ENCODE assay signal across 8 cellular contexts in genomic region chr6:44256291-44257006, GRCh38. TPM values are rescaled to one million over a fixed set of nuclear protein-coding genes. Genes with fewer than 3 reads are reported as not detected.
DNase-seq lines count a peak whose midpoint lies in the region; ATAC-seq, FAIRE-seq and TF ChIP-seq lines count a peak whose summit lies in the region.

No MANE protein-coding gene starts in this region.

- DNase-seq in CD8-positive, alpha-beta T cell, result peak in 4 of 7 experiments; percentile 30 to 58 (median 35)
- no peak for DNase-seq in activated naive CD8-positive, alpha-beta T cell treated with anti-CD3 and anti-CD28 coated beads, Interleukin-2, amount 50 U/mL, for 24 hours
- DNase-seq in keratinocyte (ENCODE audit: low read depth, low spot score) (no peak), urothelium cell line (ENCODE audit: low spot score) (no peak), Kasumi-1 (lab: John Stamatoyannopoulos, UW) (no peak)

- H3K36me3 Mint-ChIP-seq in CD8-positive, alpha-beta T cell, result peaks cover 76% of the 10 kb centered on the region
- peaks cover 62% of the 10 kb centered on the region for H3K36me3 Mint-ChIP-seq in activated naive CD8-positive, alpha-beta T cell treated with anti-CD3 and anti-CD28 coated beads, Interleukin-2, amount 50 U/mL, for 24 hours (ENCODE audit: low read depth)
- H3K36me3 Mint-ChIP-seq in stimulated activated naive CD8-positive, alpha-beta T cell treated with anti-CD3 and anti-CD28 coated beads, Interleukin-15, Interleukin-2, amounts not matched to agents 100 ng/mL and 50 ng/mL, for 24 hours (ENCODE audit: low read depth), result peaks cover 81% of the 10 kb centered on the region

- H3K4me2 ChIP-seq in keratinocyte (ENCODE audit: control insufficient read depth, extremely low read depth, insufficient read depth, low read depth, low read length), result peak overlapping the region; percentile 98

- peak overlapping the region; percentile 3 for H2AFZ ChIP-seq in keratinocyte (ENCODE audit: control insufficient read depth, low read length)

- POLR2A ChIA-PET in CD8-positive, alpha-beta T cell (lab: Charles Lee), result interaction anchor here (1.1 to 4.6 kb wide), 5 partner anchors 8 to 56 kb away, joined by 4 to 114 read pairs (median 5); partner anchors contain the start of genes AARS2, HSP90AB1 and SLC29A1

- no peak for TF ChIP-seq CTCF in CD8-positive, alpha-beta T cell (IDR thresholded peaks at IDR 0.05)
- TF ChIP-seq CTCF in keratinocyte (optimal IDR thresholded peaks at IDR 0.05 in 1 of 3, IDR thresholded peaks at IDR 0.05 in 1 of 3, conservative IDR thresholded peaks at IDR 0.05 in 1 of 3; ENCODE audit: extremely low read depth in 1 of 3, insufficient read depth in 2 of 3, low read length in 3 of 3), result no peak

- H3K36me3 ChIP-seq in CD8-positive, alpha-beta T cell (ENCODE audit: insufficient read depth, low read length), result peaks cover 26% of the 10 kb centered on the region
- peaks cover 67% of the 10 kb centered on the region for H3K36me3 ChIP-seq in HUES48 (ENCODE audit: control insufficient read depth, insufficient read depth, low read length)
- H3K36me3 ChIP-seq in keratinocyte (ENCODE audit: control insufficient read depth in 2 of 2, extremely low read depth in 1 of 2, insufficient read depth in 2 of 2, low read length in 2 of 2), result peaks cover 41 to 54% of the 10 kb centered on the region in 2 experiments

- peaks cover 28% of the 10 kb centered on the region for H3K4me1 ChIP-seq in CD8-positive, alpha-beta T cell (ENCODE audit: insufficient read depth, low read length)
- H3K4me1 ChIP-seq in HUES48 (ENCODE audit: control insufficient read depth, insufficient read depth, low read length), result 0 out of 2 replicates have a peak, but pooled peaks cover 5% of the 10 kb centered on the region
- H3K4me1 ChIP-seq in keratinocyte (ENCODE audit: control insufficient read depth, extremely low read depth, insufficient read depth, low read length), result peaks cover 18% of the 10 kb centered on the region

- peaks cover 56% of the 10 kb centered on the region for H3K4me1 Mint-ChIP-seq in CD8-positive, alpha-beta T cell (ENCODE audit: low read depth)
- peaks cover 73% of the 10 kb centered on the region for H3K4me1 Mint-ChIP-seq in activated naive CD8-positive, alpha-beta T cell treated with anti-CD3 and anti-CD28 coated beads, Interleukin-2, amount 50 U/mL, for 24 hours
- H3K4me1 Mint-ChIP-seq in stimulated activated naive CD8-positive, alpha-beta T cell treated with anti-CD3 and anti-CD28 coated beads, Interleukin-15, Interleukin-2, amounts not matched to agents 100 ng/mL and 50 ng/mL, for 24 hours (ENCODE audit: low read depth), result peaks cover 81% of the 10 kb centered on the region

- peaks cover 47% of the 10 kb centered on the region for H4K20me1 ChIP-seq in keratinocyte (ENCODE audit: control insufficient read depth, extremely low read depth, insufficient read depth, low read length)

- no peaks in the 10 kb centered on the region for H3K9me3 ChIP-seq in CD8-positive, alpha-beta T cell (ENCODE audit: low read length)
- no peaks in the 10 kb centered on the region for H3K9me3 ChIP-seq in HUES48 (ENCODE audit: control insufficient read depth, insufficient read depth, low read length)
- H3K9me3 ChIP-seq in keratinocyte (ENCODE audit: control insufficient read depth, low read depth, low read length), result no peaks in the 10 kb centered on the region

- H3K27me3 ChIP-seq in CD8-positive, alpha-beta T cell (ENCODE audit: insufficient read depth, low read length), result no peaks in the 10 kb centered on the region
- H3K27me3 ChIP-seq in HUES48 (ENCODE audit: control insufficient read depth, insufficient read depth, low read length), result no peaks in the 10 kb centered on the region
- no peaks in the 10 kb centered on the region for H3K27me3 ChIP-seq in keratinocyte (ENCODE audit: control insufficient read depth, extremely low read depth, insufficient read depth, low read length)

- no peak for FAIRE-seq in keratinocyte (lab: Jason Lieb, UNC)
- FAIRE-seq in urothelium cell line (lab: Jason Lieb, UNC), result no peak

- intact Hi-C loops in CD8-positive, alpha-beta T cell (cut with DNase I, micrococcal nuclease), result loop anchor here (1.0 kb wide), 4 partner anchors 9 to 84 kb away; partner anchors contain the start of genes HSP90AB1 (in 2 of the 2) and NFKBIE (in 2 of the 2)

- ATAC-seq in CD8-positive, alpha-beta T cell, result peak; percentile 9
- ATAC-seq in activated naive CD8-positive, alpha-beta T cell treated with anti-CD3 and anti-CD28 coated beads, Interleukin-2, amount 50 U/mL, for 24 hours, result peak; percentile 2
- no peak for ATAC-seq in HG03432 (IDR thresholded peaks at IDR 0.05; ENCODE audit: unreplicated experiment)

- peak overlapping the region; percentile 94 for H3K4me3 ChIP-seq in CD8-positive, alpha-beta T cell (ENCODE audit: low read depth, low read length)
- peak overlapping the region; percentile 71 for H3K4me3 ChIP-seq in HUES48 (ENCODE audit: low read depth, low read length)
- peak overlapping the region; percentile 81 to 94 (median 90) for H3K4me3 ChIP-seq in keratinocyte (ENCODE audit: control insufficient read depth in 2 of 3, extremely low read depth in 1 of 3, insufficient read depth in 2 of 3, low read depth in 1 of 3, low read length in 3 of 3)

- no peaks in the 10 kb centered on the region for H3K27me3 Mint-ChIP-seq in CD8-positive, alpha-beta T cell (ENCODE audit: low read depth)
- no peaks in the 10 kb centered on the region for H3K27me3 Mint-ChIP-seq in activated naive CD8-positive, alpha-beta T cell treated with anti-CD3 and anti-CD28 coated beads, Interleukin-2, amount 50 U/mL, for 24 hours
- H3K27me3 Mint-ChIP-seq in stimulated activated naive CD8-positive, alpha-beta T cell treated with anti-CD3 and anti-CD28 coated beads, Interleukin-15, Interleukin-2, amounts not matched to agents 100 ng/mL and 50 ng/mL, for 24 hours, result no peaks in the 10 kb centered on the region

- H3K27ac Mint-ChIP-seq in CD8-positive, alpha-beta T cell, result peak overlapping the region; percentile 83
- peak overlapping the region; percentile 89 for H3K27ac Mint-ChIP-seq in activated naive CD8-positive, alpha-beta T cell treated with anti-CD3 and anti-CD28 coated beads, Interleukin-2, amount 50 U/mL, for 24 hours
- peak overlapping the region; percentile 89 for H3K27ac Mint-ChIP-seq in stimulated activated naive CD8-positive, alpha-beta T cell treated with anti-CD3 and anti-CD28 coated beads, Interleukin-15, Interleukin-2, amounts not matched to agents 100 ng/mL and 50 ng/mL, for 24 hours

- CTCF ChIA-PET in CD8-positive, alpha-beta T cell (lab: Charles Lee), result interaction anchor here (0.6 to 6.3 kb wide), 16 partner anchors 10 to 171 kb away, joined by 3 to 67 read pairs (median 4); partner anchors contain the start of genes AARS2, HSP90AB1, MYMX and NFKBIE

- peak overlapping the region; percentile 88 for H3K4me3 Mint-ChIP-seq in CD8-positive, alpha-beta T cell
- H3K4me3 Mint-ChIP-seq in activated naive CD8-positive, alpha-beta T cell treated with anti-CD3 and anti-CD28 coated beads, Interleukin-2, amount 50 U/mL, for 24 hours, result peak overlapping the region; percentile 87
- peak overlapping the region; percentile 92 for H3K4me3 Mint-ChIP-seq in stimulated activated naive CD8-positive, alpha-beta T cell treated with anti-CD3 and anti-CD28 coated beads, Interleukin-15, Interleukin-2, amounts not matched to agents 100 ng/mL and 50 ng/mL, for 24 hours

- peaks cover 2% of the 10 kb centered on the region for H3K9me1 ChIP-seq in keratinocyte (ENCODE audit: control insufficient read depth, extremely low read depth, insufficient read depth, low read length)

- dilution Hi-C loops in keratinocyte (cut with MboI; ENCODE audit: extremely low pct_ligation_motif_present, low sequenced_read_pairs), result no loop called here

- no peaks in the 10 kb centered on the region for H3K9me3 Mint-ChIP-seq in CD8-positive, alpha-beta T cell
- no peaks in the 10 kb centered on the region for H3K9me3 Mint-ChIP-seq in activated naive CD8-positive, alpha-beta T cell treated with anti-CD3 and anti-CD28 coated beads, Interleukin-2, amount 50 U/mL, for 24 hours
- no peaks in the 10 kb centered on the region for H3K9me3 Mint-ChIP-seq in stimulated activated naive CD8-positive, alpha-beta T cell treated with anti-CD3 and anti-CD28 coated beads, Interleukin-15, Interleukin-2, amounts not matched to agents 100 ng/mL and 50 ng/mL, for 24 hours

- H3K9ac ChIP-seq in HUES48 (ENCODE audit: low read depth, low read length), result peak overlapping the region; percentile 80
- peak overlapping the region; percentile 92 for H3K9ac ChIP-seq in keratinocyte (ENCODE audit: control insufficient read depth, extremely low read depth, insufficient read depth, low read length)

- peaks cover 34% of the 10 kb centered on the region for H3K79me2 ChIP-seq in keratinocyte (ENCODE audit: control insufficient read depth, insufficient read depth, low read length)

- H3K27ac ChIP-seq in CD8-positive, alpha-beta T cell (ENCODE audit: low read depth, low read length), result peak overlapping the region; percentile 47
- H3K27ac ChIP-seq in HUES48 (ENCODE audit: low read depth, low read length) (peak overlapping the region; percentile 91), keratinocyte (ENCODE audit: control insufficient read depth, insufficient read depth, low read length) (peak overlapping the region; percentile 73)

RNA-seq across cellular contexts. Expression of gene SLC35B2, which starts 0.9 kb away (rescaled TPM):
- 1 to 10 TPM; 6.3 to 6.4 TPM for total RNA-seq in CD8-positive, alpha-beta T cell
- 69.9 to 118 TPM (median 103 TPM) in 3 replicates for polyA plus RNA-seq in keratinocyte
- polyA plus RNA-seq in keratinocyte (2011; ENCODE audit: low read depth), result 11.2 TPM
- 59.9 and 66.5 TPM in 2 replicates for polyA plus RNA-seq in keratinocyte (2011; cell fraction: cytosol; rRNA removed)
- polyA plus RNA-seq in keratinocyte (2011; cell fraction: nucleus; rRNA removed), result 122 and 149 TPM in 2 replicates
- polyA plus RNA-seq in keratinocyte (2012; ENCODE audit: low replicate concordance), result 43.9 and 70.5 TPM in 2 replicates
- 66.7 to 107 TPM (median 100 TPM) in 3 replicates for polyA minus RNA-seq in keratinocyte
- 81.3 TPM for polyA minus RNA-seq in keratinocyte (2011; cell fraction: cytosol; rRNA and poly(A)+ RNA removed)
- polyA minus RNA-seq in keratinocyte (2011; cell fraction: nucleus; rRNA and poly(A)+ RNA removed), result 64.0 and 74.9 TPM in 2 replicates

RNA-seq across cellular contexts. Expression of gene NFKBIE, which starts 8.9 kb away (rescaled TPM):
- 10 to 100 TPM; 44.5 to 45.8 TPM for total RNA-seq in CD8-positive, alpha-beta T cell
- polyA plus RNA-seq in keratinocyte, result 5.7 to 7.3 TPM (median 6.5 TPM) in 3 replicates
- polyA plus RNA-seq in keratinocyte (2011; ENCODE audit: low read depth), result 35.8 TPM
- polyA plus RNA-seq in keratinocyte (2011; cell fraction: cytosol; rRNA removed), result 7.2 and 8.8 TPM in 2 replicates
- polyA plus RNA-seq in keratinocyte (2011; cell fraction: nucleus; rRNA removed), result 9.3 and 9.9 TPM in 2 replicates
- polyA plus RNA-seq in keratinocyte (2012; ENCODE audit: low replicate concordance), result 8.9 and 12.1 TPM in 2 replicates
- 4.1 to 5.6 TPM (median 5.1 TPM) in 3 replicates for polyA minus RNA-seq in keratinocyte
- 12.7 TPM for polyA minus RNA-seq in keratinocyte (2011; cell fraction: cytosol; rRNA and poly(A)+ RNA removed)
- 3.7 and 5.3 TPM in 2 replicates for polyA minus RNA-seq in keratinocyte (2011; cell fraction: nucleus; rRNA and poly(A)+ RNA removed)

RNA-seq across cellular contexts. Expression of gene HSP90AB1, which starts 9.5 kb away (rescaled TPM):
- 100 to 1,000 TPM; 561 to 585 TPM for total RNA-seq in CD8-positive, alpha-beta T cell
- polyA plus RNA-seq in keratinocyte, result 653 to 1,215 TPM (median 1,089 TPM) in 3 replicates
- polyA plus RNA-seq in keratinocyte (2011; ENCODE audit: low read depth), result 852 TPM
- 773 and 930 TPM in 2 replicates for polyA plus RNA-seq in keratinocyte (2011; cell fraction: cytosol; rRNA removed)
- 1,009 and 1,163 TPM in 2 replicates for polyA plus RNA-seq in keratinocyte (2011; cell fraction: nucleus; rRNA removed)
- 801 and 914 TPM in 2 replicates for polyA plus RNA-seq in keratinocyte (2012; ENCODE audit: low replicate concordance)
- polyA minus RNA-seq in keratinocyte, result 444 to 942 TPM (median 851 TPM) in 3 replicates
- 482 TPM for polyA minus RNA-seq in keratinocyte (2011; cell fraction: cytosol; rRNA and poly(A)+ RNA removed)
- polyA minus RNA-seq in keratinocyte (2011; cell fraction: nucleus; rRNA and poly(A)+ RNA removed), result 369 and 581 TPM in 2 replicates

RNA-seq across cellular contexts. Expression of gene TMEM151B, which starts 13.8 kb away (rescaled TPM):
- not detected for total RNA-seq in CD8-positive, alpha-beta T cell
- not detected in 3 replicates for polyA plus RNA-seq in keratinocyte
- polyA plus RNA-seq in keratinocyte (2011; ENCODE audit: low read depth), result not detected
- not detected in 2 replicates for polyA plus RNA-seq in keratinocyte (2011; cell fraction: cytosol; rRNA removed)
- not detected in 2 replicates for polyA plus RNA-seq in keratinocyte (2011; cell fraction: nucleus; rRNA removed)
- 0.25 TPM in 1 of 2 replicates, not detected in the other for polyA plus RNA-seq in keratinocyte (2012; ENCODE audit: low replicate concordance)
- not detected in 3 replicates for polyA minus RNA-seq in keratinocyte
- polyA minus RNA-seq in keratinocyte (2011; cell fraction: cytosol; rRNA and poly(A)+ RNA removed), result not detected
- not detected in 2 replicates for polyA minus RNA-seq in keratinocyte (2011; cell fraction: nucleus; rRNA and poly(A)+ RNA removed)

RNA-seq across cellular contexts. Expression of gene SLC29A1, which starts 33.1 kb away (rescaled TPM):
- 1 to 10 TPM in 1 of 2 experiments, under 1 TPM in 1; 0.79 to 1.2 TPM for total RNA-seq in CD8-positive, alpha-beta T cell
- polyA plus RNA-seq in keratinocyte, result 51.0 to 69.8 TPM (median 55.3 TPM) in 3 replicates
- 5.1 TPM for polyA plus RNA-seq in keratinocyte (2011; ENCODE audit: low read depth)
- 29.3 and 31.8 TPM in 2 replicates for polyA plus RNA-seq in keratinocyte (2011; cell fraction: cytosol; rRNA removed)
- 81.3 and 83.5 TPM in 2 replicates for polyA plus RNA-seq in keratinocyte (2011; cell fraction: nucleus; rRNA removed)
- 21.2 and 44.8 TPM in 2 replicates for polyA plus RNA-seq in keratinocyte (2012; ENCODE audit: low replicate concordance)
- polyA minus RNA-seq in keratinocyte, result 78.3 to 107 TPM (median 93.2 TPM) in 3 replicates
- polyA minus RNA-seq in keratinocyte (2011; cell fraction: cytosol; rRNA and poly(A)+ RNA removed), result 54.3 TPM
- 31.4 and 37.5 TPM in 2 replicates for polyA minus RNA-seq in keratinocyte (2011; cell fraction: nucleus; rRNA and poly(A)+ RNA removed)

Comparison
In these comparisons a context has a peak if more than half of its experiments do, and no peak if none do; other contexts are left out.
1. DNase-seq: peak in CD8-positive, alpha-beta T cell (4 of 7); none in activated naive CD8-positive, alpha-beta T cell treated with anti-CD3 and anti-CD28 coated beads, Interleukin-2, amount 50 U/mL, for 24 hours (single experiment), keratinocyte (single experiment), urothelium cell line (single experiment) and Kasumi-1 (0 of 2).
2. Peak in every context shown above with its lines, with median percentiles within 50 percentile points of each other: H3K27ac ChIP-seq, H3K4me3 ChIP-seq, H3K27ac Mint-ChIP-seq and H3K4me3 Mint-ChIP-seq.